14 cellular contexts compared by ENCODE assay signal in genomic region chr1:169528214-169529067, GRCh38. TPM values are rescaled to one million over a fixed set of nuclear protein-coding genes. Genes with fewer than 3 reads are reported as not detected.
DNase-seq lines count a peak whose midpoint lies in the region; ATAC-seq and TF ChIP-seq lines count a peak whose summit lies in the region.
"Had no signal": no experiment of that assay in that cellular context is flagged by ENCODE, and none has a peak within 500 bp of the region (broad histone marks: within the 10 kb centered on the region; RNA-seq: fewer than 3 reads in every experiment).

No MANE protein-coding gene starts in this region.

- H3K9ac ChIP-seq in endodermal cell (ENCODE audit: extremely low read depth, low read length, poor library complexity, severe bottlenecking), result peak overlapping the region; percentile 34

- H3K27ac Mint-ChIP-seq in T-helper 1 cell treated with Interleukin-12 subunit alpha and Interleukin-12 subunit beta and Interleukin-4 antibody, amounts not matched to agents 30 μg/mL and 1 μg/mL, for 36 hours, result peak overlapping the region; percentile 4
- H3K27ac Mint-ChIP-seq in endodermal cell, result peak overlapping the region; percentile 87
- H3K27ac Mint-ChIP-seq: natural killer cell had no signal

- no peaks in the 10 kb centered on the region for H3K27me3 Mint-ChIP-seq in T-helper 1 cell treated with Interleukin-12 subunit alpha and Interleukin-12 subunit beta and Interleukin-4 antibody, amounts not matched to agents 30 μg/mL and 1 μg/mL, for 36 hours (ENCODE audit: low read depth)
- H3K27me3 Mint-ChIP-seq in endodermal cell (ENCODE audit: insufficient read depth), result no peaks in the 10 kb centered on the region

- H3K4me1 Mint-ChIP-seq in T-helper 1 cell treated with Interleukin-12 subunit alpha and Interleukin-12 subunit beta and Interleukin-4 antibody, amounts not matched to agents 30 μg/mL and 1 μg/mL, for 36 hours (ENCODE audit: low read depth), result peaks cover 16% of the 10 kb centered on the region
- H3K4me1 Mint-ChIP-seq in endodermal cell, result peaks cover 27% of the 10 kb centered on the region

- H3K4me1 ChIP-seq in endodermal cell (ENCODE audit: control insufficient read depth, insufficient read depth, low read length), result peaks cover 9% of the 10 kb centered on the region
- H3K4me1 ChIP-seq in suprapubic skin, result peaks cover 30% of the 10 kb centered on the region
- H3K4me1 ChIP-seq: tibial nerve had no signal

- H3K36me3 Mint-ChIP-seq in T-helper 1 cell treated with Interleukin-12 subunit alpha and Interleukin-12 subunit beta and Interleukin-4 antibody, amounts not matched to agents 30 μg/mL and 1 μg/mL, for 36 hours (ENCODE audit: low read depth), result peaks cover 22% of the 10 kb centered on the region
- no peaks in the 10 kb centered on the region for H3K36me3 Mint-ChIP-seq in endodermal cell (ENCODE audit: low read depth)
- H3K36me3 Mint-ChIP-seq: natural killer cell had no signal

- no peak for TF ChIP-seq POLR2A in suprapubic skin (IDR thresholded peaks at IDR 0.05)

- 71 to 81% methylated on average over 6 to 9 of the region's 9 CpGs for WGBS in endodermal cell (ENCODE audit: insufficient coverage in 1 of 2, insufficient read length in 1 of 2), 2 experiments
- 51% methylated on average over 9 of the region's 9 CpGs for WGBS in suprapubic skin

- ATAC-seq in HG03378 (IDR thresholded peaks at IDR 0.05; ENCODE audit: unreplicated experiment), result no peak
- ATAC-seq in HG03097 (IDR thresholded peaks at IDR 0.05; ENCODE audit: low FRiP score, unreplicated experiment), result no peak
- ATAC-seq in GM19035 (IDR thresholded peaks at IDR 0.05; ENCODE audit: unreplicated experiment), result no peak
- ATAC-seq: natural killer cell had no signal

- no peak for TF ChIP-seq EP300 in suprapubic skin (IDR thresholded peaks at IDR 0.05)

- H3K4me3 ChIP-seq in LNCaP clone FGC (ENCODE audit: low read depth, low read length) (peak overlapping the region; percentile 28), endodermal cell (ENCODE audit: low read length) (peak overlapping the region; percentile 31), suprapubic skin (peak overlapping the region; percentile 3)
- H3K4me3 ChIP-seq: SK-N-MC, tibial nerve had no signal

- H3K4me3 Mint-ChIP-seq in T-helper 1 cell treated with Interleukin-12 subunit alpha and Interleukin-12 subunit beta and Interleukin-4 antibody, amounts not matched to agents 30 μg/mL and 1 μg/mL, for 36 hours, result no peak overlapping the region
- no peak overlapping the region for H3K4me3 Mint-ChIP-seq in endodermal cell
- H3K4me3 Mint-ChIP-seq: natural killer cell had no signal

- H3K27ac ChIP-seq in endodermal cell (ENCODE audit: low read depth, low read length), result no peak overlapping the region
- peak overlapping the region; percentile 72 for H3K27ac ChIP-seq in suprapubic skin
- H3K27ac ChIP-seq: tibial nerve had no signal

- H3K9me3 ChIP-seq in endodermal cell (ENCODE audit: control insufficient read depth, low read length), result no peaks in the 10 kb centered on the region
- no peaks in the 10 kb centered on the region for H3K9me3 ChIP-seq in suprapubic skin

- TF ChIP-seq CTCF in LNCaP clone FGC (IDR thresholded peaks at IDR 0.05; ENCODE audit: control insufficient read depth, extremely low read depth, insufficient read depth) (no peak), endodermal cell (conservative IDR thresholded peaks at IDR 0.05) (no peak), suprapubic skin (IDR thresholded peaks at IDR 0.05) (no peak)

- H3K27me3 ChIP-seq in endodermal cell (ENCODE audit: control insufficient read depth, insufficient read depth, low read length, poor library complexity, severe bottlenecking) (no peaks in the 10 kb centered on the region), suprapubic skin (no peaks in the 10 kb centered on the region)
- H3K27me3 ChIP-seq: tibial nerve had no signal

- H3K9me3 Mint-ChIP-seq in T-helper 1 cell treated with Interleukin-12 subunit alpha and Interleukin-12 subunit beta and Interleukin-4 antibody, amounts not matched to agents 30 μg/mL and 1 μg/mL, for 36 hours, result no peaks in the 10 kb centered on the region
- peaks cover 2% of the 10 kb centered on the region for H3K9me3 Mint-ChIP-seq in endodermal cell
- H3K9me3 Mint-ChIP-seq: natural killer cell had no signal

- DNase-seq in T-helper 1 cell, result no peak
- DNase-seq in LNCaP clone FGC (ENCODE audit: low read depth), result no peak
- DNase-seq in endodermal cell, result no peak
- DNase-seq in suprapubic skin (ENCODE audit: low spot score in 2 of 2), result no peak
- DNase-seq: natural killer cell; stimulated activated CD4-positive, alpha-beta T cell treated with anti-CD3 and anti-CD28 coated beads, Interleukin-1b, Interleukin-23, amount 100 ng/mL, for 48 hours had no signal

- H3K36me3 ChIP-seq in endodermal cell (ENCODE audit: control insufficient read depth, insufficient read depth, low read length), result no peaks in the 10 kb centered on the region
- H3K36me3 ChIP-seq in suprapubic skin, result no peaks in the 10 kb centered on the region
- H3K36me3 ChIP-seq: tibial nerve had no signal

RNA-seq across cellular contexts. Expression of gene SLC19A2, which starts 42.7 kb away (rescaled TPM):
- 10 to 100 TPM; 11.5 to 12.9 TPM for total RNA-seq in endodermal cell
- 16.1 TPM for polyA plus RNA-seq in endodermal cell (2013, experiment 1 of 2)
- polyA plus RNA-seq in endodermal cell (2013, experiment 2 of 2), result 16.4 TPM
- total RNA-seq in suprapubic skin, result 10 to 100 TPM; 21.9 to 38.7 (median 30.5) TPM

RNA-seq across cellular contexts. Expression of gene F5, which starts 57.8 kb away (rescaled TPM):
- total RNA-seq in endodermal cell (under 1 TPM; 0.04 to 0.09 TPM), suprapubic skin (1 to 10 TPM; 3.4 to 8.9 (median 5.4) TPM)
- polyA plus RNA-seq in endodermal cell (2013, experiment 1 of 2), result 0.28 TPM
- polyA plus RNA-seq in endodermal cell (2013, experiment 2 of 2), result 0.04 TPM
- total RNA-seq: glomerular endothelial cell had no signal
- polyA plus RNA-seq: AG04450 had no signal

Comparison
In these comparisons a context has a peak if more than half of its experiments do, and no peak if none do; other contexts are left out.
1. RNA of gene F5, which starts 57.8 kb away (total RNA-seq): 3.4 to 8.9 TPM in suprapubic skin; 0.04 to 0.09 TPM in endodermal cell; every median in the first group is over 4 times any median in the second.
2. Peak in every context shown above with its lines, with median percentiles within 50 percentile points of each other: H3K4me3 ChIP-seq.